ENCODE assay signal across 1 cellular context in the genomic region with DNA sequence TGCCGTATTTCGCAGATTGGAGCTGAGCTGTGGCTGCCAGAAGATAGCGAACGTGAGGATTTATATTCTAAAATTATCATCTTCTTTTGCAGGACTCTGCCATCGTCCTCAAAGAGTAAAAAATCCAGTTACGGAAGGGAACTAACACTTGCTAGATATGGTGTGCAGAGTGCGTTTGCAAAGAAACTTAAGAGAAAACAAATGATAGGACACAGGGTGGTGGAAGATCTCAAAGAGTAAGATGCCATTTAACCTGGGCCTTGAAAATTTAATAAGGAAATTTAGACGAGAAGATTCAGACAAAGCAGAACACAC.
TF ChIP-seq lines count a peak whose summit lies in the region.

No MANE protein-coding gene starts in this region.

TF ChIP-seq in liver, 16 proteins besides CTCF, POLR2A, EP300 and RAD21 (continued from another document):
- TF ChIP-seq, protein P1, sequence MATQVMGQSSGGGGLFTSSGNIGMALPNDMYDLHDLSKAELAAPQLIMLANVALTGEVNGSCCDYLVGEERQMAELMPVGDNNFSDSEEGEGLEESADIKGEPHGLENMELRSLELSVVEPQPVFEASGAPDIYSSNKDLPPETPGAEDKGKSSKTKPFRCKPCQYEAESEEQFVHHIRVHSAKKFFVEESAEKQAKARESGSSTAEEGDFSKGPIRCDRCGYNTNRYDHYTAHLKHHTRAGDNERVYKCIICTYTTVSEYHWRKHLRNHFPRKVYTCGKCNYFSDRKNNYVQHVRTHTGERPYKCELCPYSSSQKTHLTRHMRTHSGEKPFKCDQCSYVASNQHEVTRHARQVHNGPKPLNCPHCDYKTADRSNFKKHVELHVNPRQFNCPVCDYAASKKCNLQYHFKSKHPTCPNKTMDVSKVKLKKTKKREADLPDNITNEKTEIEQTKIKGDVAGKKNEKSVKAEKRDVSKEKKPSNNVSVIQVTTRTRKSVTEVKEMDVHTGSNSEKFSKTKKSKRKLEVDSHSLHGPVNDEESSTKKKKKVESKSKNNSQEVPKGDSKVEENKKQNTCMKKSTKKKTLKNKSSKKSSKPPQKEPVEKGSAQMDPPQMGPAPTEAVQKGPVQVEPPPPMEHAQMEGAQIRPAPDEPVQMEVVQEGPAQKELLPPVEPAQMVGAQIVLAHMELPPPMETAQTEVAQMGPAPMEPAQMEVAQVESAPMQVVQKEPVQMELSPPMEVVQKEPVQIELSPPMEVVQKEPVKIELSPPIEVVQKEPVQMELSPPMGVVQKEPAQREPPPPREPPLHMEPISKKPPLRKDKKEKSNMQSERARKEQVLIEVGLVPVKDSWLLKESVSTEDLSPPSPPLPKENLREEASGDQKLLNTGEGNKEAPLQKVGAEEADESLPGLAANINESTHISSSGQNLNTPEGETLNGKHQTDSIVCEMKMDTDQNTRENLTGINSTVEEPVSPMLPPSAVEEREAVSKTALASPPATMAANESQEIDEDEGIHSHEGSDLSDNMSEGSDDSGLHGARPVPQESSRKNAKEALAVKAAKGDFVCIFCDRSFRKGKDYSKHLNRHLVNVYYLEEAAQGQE (IDR thresholded peaks at IDR 0.05) = no peak
- no peak for TF ChIP-seq YY1 (IDR thresholded peaks at IDR 0.05)
